In the genomic region with DNA sequence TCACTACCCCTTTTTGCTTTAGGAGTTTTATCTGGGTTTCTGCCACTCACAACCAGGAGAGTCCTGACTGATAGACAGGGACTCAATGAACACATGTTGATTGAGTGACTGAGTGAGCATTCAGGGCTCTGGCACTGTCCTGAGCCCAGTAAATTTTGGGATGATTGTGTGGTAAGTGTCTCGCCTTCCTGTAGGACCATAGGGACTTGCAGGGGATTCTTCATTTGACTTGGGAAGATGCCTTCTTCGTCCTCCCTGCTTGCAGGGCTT, we compare ENCODE assay signal across 20 cellular contexts.
"Had no signal": no experiment of that assay in that cellular context is flagged by ENCODE, and none has a peak within 500 bp of the region (broad histone marks: within the 10 kb centered on the region; RNA-seq: fewer than 3 reads in every experiment).

No MANE protein-coding gene starts in this region.

- H3K27ac ChIP-seq: dorsolateral prefrontal cortex, esophagus muscularis mucosa, gastroesophageal sphincter, left ventricle myocardium inferior, lower lobe of right lung, ovary had no signal

- H3K36me3 Mint-ChIP-seq: memory B cell, type B pancreatic cell had no signal

- FAIRE-seq: endometrium, small intestine, urothelium cell line had no signal

- H3K27me3 ChIP-seq: dorsolateral prefrontal cortex, esophagus muscularis mucosa, gastroesophageal sphincter, ovary had no signal

- H3K4me3 Mint-ChIP-seq: memory B cell; naive thymus-derived CD4-positive, alpha-beta T cell; type B pancreatic cell had no signal

- H3K27ac Mint-ChIP-seq: memory B cell, progenitor cell of endocrine pancreas, type B pancreatic cell had no signal

- H3K36me3 ChIP-seq: esophagus muscularis mucosa, gastroesophageal sphincter, left ventricle myocardium inferior, lower lobe of right lung, ovary had no signal

- H3K9me3 ChIP-seq: esophagus muscularis mucosa, gastroesophageal sphincter, left ventricle myocardium inferior, lower lobe of right lung, ovary had no signal

- DNase-seq: cortex of kidney; dorsolateral prefrontal cortex; effector memory CD4-positive, alpha-beta T cell; glutamatergic neuron; islet precursor cell; left ventricle myocardium inferior; lower lobe of right lung; naive thymus-derived CD4-positive, alpha-beta T cell; ovary; small intestine; stimulated activated CD4-positive, alpha-beta T cell treated with anti-CD3 and anti-CD28 coated beads, Interleukin-12 subunit alpha, Interleukin-12 subunit beta, amount 100 ng/mL, for 4 hours; stimulated activated naive CD4-positive, alpha-beta T cell had no signal

- H3K27me3 Mint-ChIP-seq: memory B cell; naive thymus-derived CD4-positive, alpha-beta T cell; progenitor cell of endocrine pancreas; type B pancreatic cell had no signal

- H3K4me3 ChIP-seq: dorsolateral prefrontal cortex, esophagus muscularis mucosa, gastroesophageal sphincter, left ventricle myocardium inferior, lower lobe of right lung, ovary had no signal

- H3K9me3 Mint-ChIP-seq: memory B cell, type B pancreatic cell had no signal

- ATAC-seq: gastroesophageal sphincter; lower lobe of right lung; naive thymus-derived CD4-positive, alpha-beta T cell; right cardiac atrium had no signal
